1 cellular context compared by ENCODE assay signal in the genomic region with DNA sequence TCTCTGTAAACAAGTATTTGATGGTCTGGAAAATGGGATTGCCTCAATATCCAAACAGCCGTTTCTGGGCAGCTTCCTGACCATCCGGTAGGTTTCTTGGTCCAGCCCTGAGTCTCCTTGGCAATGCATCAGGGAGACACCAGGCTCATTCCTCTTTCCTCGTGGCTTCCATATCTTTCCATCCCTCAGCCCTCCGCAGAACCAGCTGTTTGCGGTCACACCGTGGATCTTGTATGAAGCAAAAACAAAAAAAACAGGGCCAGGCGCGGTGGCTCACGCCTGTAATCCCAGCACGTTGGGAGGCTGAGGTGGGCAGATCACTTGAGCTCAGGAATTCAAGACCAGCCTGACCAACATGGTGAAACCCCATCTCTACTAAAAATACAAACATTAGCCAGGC.
A peak's percentile ranks its signal among the peaks of the same experiment; 100 is the strongest.
TF ChIP-seq lines count a peak whose summit lies in the region.

No MANE protein-coding gene starts in this region.

TF ChIP-seq in K562, 482 proteins besides CTCF, POLR2A, EP300 and RAD21:
- TF ChIP-seq, protein P1, sequence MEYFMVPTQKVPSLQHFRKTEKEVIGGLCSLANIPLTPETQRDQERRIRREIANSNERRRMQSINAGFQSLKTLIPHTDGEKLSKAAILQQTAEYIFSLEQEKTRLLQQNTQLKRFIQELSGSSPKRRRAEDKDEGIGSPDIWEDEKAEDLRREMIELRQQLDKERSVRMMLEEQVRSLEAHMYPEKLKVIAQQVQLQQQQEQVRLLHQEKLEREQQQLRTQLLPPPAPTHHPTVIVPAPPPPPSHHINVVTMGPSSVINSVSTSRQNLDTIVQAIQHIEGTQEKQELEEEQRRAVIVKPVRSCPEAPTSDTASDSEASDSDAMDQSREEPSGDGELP (CRISPR knock-in tag; IDR thresholded peaks at IDR 0.05; ENCODE audit: borderline replicate concordance): peak; percentile 59; the same call in 1 of the 2 replicates
